In the genomic region with DNA sequence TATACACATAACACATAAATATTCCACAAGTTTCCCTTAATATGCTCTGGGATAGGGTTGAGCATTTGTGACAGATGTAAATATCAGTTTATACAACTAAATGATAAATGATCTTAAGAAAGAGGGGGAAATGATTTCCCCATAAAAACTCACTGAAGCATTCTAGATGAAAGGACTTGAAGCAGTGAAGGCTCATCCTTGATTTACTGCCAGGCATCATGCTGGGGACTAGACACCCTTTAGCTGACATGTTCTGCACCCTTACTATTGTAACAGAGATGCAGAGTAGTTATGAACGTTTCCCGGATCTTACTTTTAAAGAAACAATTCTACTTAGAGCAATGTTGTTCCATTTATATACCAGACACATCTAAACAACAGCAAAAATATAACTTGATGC, we compare ENCODE assay signal across 3 cellular contexts.
"Had no signal": no experiment of that assay in that cellular context is flagged by ENCODE, and none has a peak within 500 bp of the region (broad histone marks: within the 10 kb centered on the region; RNA-seq: fewer than 3 reads in every experiment).

No MANE protein-coding gene starts in this region.

- DNase-seq: GDM1, GF-D8 had no signal

- H3K4me3 ChIP-seq: GM12878 had no signal

- ATAC-seq: GM12878 had no signal
